8 cellular contexts compared by ENCODE assay signal in genomic region chr3:195259146-195259563, GRCh38. TPM values are rescaled to one million over a fixed set of nuclear protein-coding genes. Genes with fewer than 3 reads are reported as not detected.
DNase-seq lines count a peak whose midpoint lies in the region; ATAC-seq and TF ChIP-seq lines count a peak whose summit lies in the region.

No MANE protein-coding gene starts in this region.

- peaks cover 27% of the 10 kb centered on the region for H3K79me2 ChIP-seq in parathyroid adenoma

- H3K9ac ChIP-seq in parathyroid adenoma: peak overlapping the region; percentile 70

- H3K4me2 ChIP-seq in parathyroid adenoma (ENCODE audit: low read length): peak overlapping the region; percentile 82

- peak overlapping the region; percentile 60 to 81 (median 64) for H3K4me3 ChIP-seq in esophagus squamous epithelium
- H3K4me3 ChIP-seq in parathyroid adenoma (ENCODE audit: low read depth, low read length): peak overlapping the region; percentile 64

- H3K27me3 ChIP-seq in esophagus squamous epithelium: no peaks in the 10 kb centered on the region
- no peaks in the 10 kb centered on the region for H3K27me3 ChIP-seq in parathyroid adenoma (ENCODE audit: control insufficient read depth, insufficient read depth, low read length)

- TF ChIP-seq CTCF in esophagus squamous epithelium (IDR thresholded peaks at IDR 0.05) (no peak), parathyroid adenoma (IDR thresholded peaks at IDR 0.05) (no peak)

- H2AFZ ChIP-seq in parathyroid adenoma: peak overlapping the region; percentile 87

- H3K27ac ChIP-seq in esophagus squamous epithelium: peak overlapping the region; percentile 87 to 96 (median 94)
- peak overlapping the region; percentile 89 for H3K27ac ChIP-seq in parathyroid adenoma

- DNase-seq in AG08395 (ENCODE audit: low spot score) (peak; percentile 38), SK-N-DZ (ENCODE audit: low spot score) (peak; percentile 70), esophagus squamous epithelium (lab: John Stamatoyannopoulos, UW) (no peak), amniotic stem cell (lab: John Stamatoyannopoulos, UW) (no peak), globus pallidus (ENCODE audit: low spot score) (no peak), H4 (ENCODE audit: low spot score) (no peak)

- H3K4me1 ChIP-seq in esophagus squamous epithelium (peaks cover 9 to 52% (median 29%) of the 10 kb centered on the region in 3 donors), parathyroid adenoma (peaks cover 22% of the 10 kb centered on the region)

- H3K36me3 ChIP-seq in esophagus squamous epithelium (peaks cover 0 to 7% (median 0%) of the 10 kb centered on the region in 3 donors), parathyroid adenoma (ENCODE audit: control insufficient read depth, insufficient read depth, low read length) (no peaks in the 10 kb centered on the region)

- 52% methylated on average over 4 of the region's 12 CpGs; no CpG with 5 or more reads in 1 of the 2 donors for WGBS in esophagus squamous epithelium, 2 donors

- peak; percentile 1 for ATAC-seq in GM19455 (IDR thresholded peaks at IDR 0.05; ENCODE audit: unreplicated experiment)

- intact Hi-C loops in esophagus squamous epithelium (cut with DNase I): loop anchor here (5.0 kb wide), 1 partner anchor 152 kb away; no protein-coding TSS in a partner anchor

- TF ChIP-seq POLR2A in esophagus squamous epithelium (IDR thresholded peaks at IDR 0.05): no peak

- no peaks in the 10 kb centered on the region for H3K9me3 ChIP-seq in esophagus squamous epithelium
- H3K9me3 ChIP-seq in parathyroid adenoma (ENCODE audit: control insufficient read depth, low read length): no peaks in the 10 kb centered on the region

RNA-seq across cellular contexts. Expression of gene XXYLT1, which starts 11.8 kb away (rescaled TPM):
- polyA plus RNA-seq in SK-N-DZ (2014; cell fraction: cytosol; rRNA removed): 34.7 and 43.7 TPM in 2 replicates
- polyA plus RNA-seq in SK-N-DZ (2014; cell fraction: nucleus; rRNA removed): 14.4 and 21.9 TPM in 2 replicates
- 10 to 100 TPM; 14.1 to 23.7 (median 15.4) TPM for total RNA-seq in esophagus squamous epithelium
- 35.7 and 52.3 TPM in 2 replicates for total RNA-seq in H4 (2014; rRNA removed; shearing (Covaris generic))

Comparison
In these comparisons a context has a peak if more than half of its experiments do, and no peak if none do; other contexts are left out.
1. DNase-seq: peak in AG08395 (single experiment) and SK-N-DZ (single experiment); none in esophagus squamous epithelium (single experiment), amniotic stem cell (single experiment), globus pallidus (single experiment) and H4 (single experiment).